In genomic region chr4:186606593-186606992, GRCh38 we compare ENCODE assay signal across 21 cellular contexts. TPM values are rescaled to one million over a fixed set of nuclear protein-coding genes. Genes with fewer than 3 reads are reported as not detected.
DNase-seq lines count a peak whose midpoint lies in the region; ATAC-seq and TF ChIP-seq lines count a peak whose summit lies in the region.
"Had no signal": no experiment of that assay in that cellular context is flagged by ENCODE, and none has a peak within 500 bp of the region (broad histone marks: within the 10 kb centered on the region; RNA-seq: fewer than 3 reads in every experiment).

No MANE protein-coding gene starts in this region.

- in situ Hi-C loops in mammary epithelial cell (cut with MboI; ENCODE audit: low sequenced_read_pairs in 2 of 2) = no loop called here
- in situ Hi-C loops in KBM-7 (cut with MboI; ENCODE audit: low pct_unique_long_range_greater_than_20kb, low sequenced_read_pairs) = no loop called here

- no peaks in the 10 kb centered on the region for H4K20me1 ChIP-seq in mammary epithelial cell (ENCODE audit: insufficient read depth, low read length)

- CTCF ChIA-PET in A673 (lab: Charles Lee) = no interaction called here
- CTCF ChIA-PET in mammary epithelial cell (lab: Charles Lee; ENCODE audit: low non-redundant PET) = no interaction called here

- peaks cover 74% of the 10 kb centered on the region for H3K79me2 ChIP-seq in mammary epithelial cell (ENCODE audit: insufficient read depth, low read length)

- TF ChIP-seq CTCF in A673 (conservative IDR thresholded peaks at IDR 0.05; ENCODE audit: low read depth, low read length) (no peak), mammary epithelial cell (conservative IDR thresholded peaks at IDR 0.05 in 1 of 2, IDR thresholded peaks at IDR 0.05 in 1 of 2; ENCODE audit: extremely low read depth in 1 of 2, insufficient read depth in 1 of 2, low read depth in 1 of 2, low read length in 2 of 2) (no peak), dorsolateral prefrontal cortex (IDR thresholded peaks at IDR 0.05 in 54 of 56, conservative IDR thresholded peaks at IDR 0.05 in 2 of 56; ENCODE audit: low read depth in 1 of 56, partially characterized antibody in 56 of 56) (no peak)

- DNase-seq in A673 (ENCODE audit: low spot score) = peak; percentile 90
- peak; percentile 68 for DNase-seq in NCI-H226
- peak; percentile 77 for DNase-seq in mammary epithelial cell
- DNase-seq in kidney glomerular epithelial cell (lab: John Stamatoyannopoulos, UW) = peak; percentile 39
- DNase-seq in dorsolateral prefrontal cortex = no peak
- DNase-seq in KBM-7 = no peak
- DNase-seq: activated CD4-positive, alpha-beta T cell treated with anti-CD3 and anti-CD28 coated beads for 4 hours; activated naive CD4-positive, alpha-beta T cell treated with anti-CD3 and anti-CD28 coated beads, Interleukin-2, amount 10 ng/mL, durations not matched to agents 7 days and 5 days; CD4-positive, alpha-beta memory T cell; kidney; NCI-H2171; SIG-M5; small intestine; T-helper 9 cell had no signal

- H3K36me3 ChIP-seq in A673 (ENCODE audit: insufficient read depth, low read length, poor library complexity, severe bottlenecking) (peaks cover 63% of the 10 kb centered on the region), mammary epithelial cell (ENCODE audit: insufficient read depth, low read length) (peaks cover 70% of the 10 kb centered on the region)

- H3K4me3 ChIP-seq in A673 (ENCODE audit: low read depth, low read length, poor library complexity, severe bottlenecking) (no peak overlapping the region), mammary epithelial cell (replicated peaks in 1 of 3; ENCODE audit: insufficient read depth in 1 of 3, low read depth in 2 of 3, low read length in 3 of 3) (no peak overlapping the region), dorsolateral prefrontal cortex (no peak overlapping the region)
- H3K4me3 ChIP-seq: GM12878, GM23338 had no signal

- H2AFZ ChIP-seq in mammary epithelial cell (ENCODE audit: low read depth, low read length) = no peak overlapping the region
- H2AFZ ChIP-seq: GM23338 had no signal

- H3K9me3 ChIP-seq in A673 (ENCODE audit: low read depth, low read length, poor library complexity, severe bottlenecking) = no peaks in the 10 kb centered on the region
- no peaks in the 10 kb centered on the region for H3K9me3 ChIP-seq in mammary epithelial cell (replicated peaks; ENCODE audit: insufficient read depth, low read length)

- no peak overlapping the region for H3K9ac ChIP-seq in mammary epithelial cell (ENCODE audit: insufficient read depth, low read length)

- peak overlapping the region; percentile 15 for H3K4me2 ChIP-seq in mammary epithelial cell (ENCODE audit: insufficient read depth, low read depth, low read length)
- H3K4me2 ChIP-seq: GM23338 had no signal

- intact Hi-C loops in A673 (cut with micrococcal nuclease; ENCODE audit: unreplicated experiment) (no loop called here), mammary epithelial cell (cut with micrococcal nuclease) (no loop called here), dorsolateral prefrontal cortex (cut with DNase I) (no loop called here)

- ATAC-seq in GM21619 (IDR thresholded peaks at IDR 0.05; ENCODE audit: unreplicated experiment) (no peak), HG03342 (IDR thresholded peaks at IDR 0.05; ENCODE audit: unreplicated experiment) (no peak)
- ATAC-seq: GM12878; GM23338; stimulated activated effector memory CD8-positive, alpha-beta T cell treated with anti-CD3 and anti-CD28 coated beads, Interleukin-12 subunit alpha, Interleukin-12 subunit beta, amount 100 ng/mL, for 72 hours had no signal

- peaks cover 12% of the 10 kb centered on the region for H3K4me1 ChIP-seq in A673 (ENCODE audit: insufficient read depth, low read length, poor library complexity, severe bottlenecking)
- H3K4me1 ChIP-seq in mammary epithelial cell (ENCODE audit: insufficient read depth, low read length) = peaks cover 18% of the 10 kb centered on the region

- WGBS in mammary epithelial cell (ENCODE audit: low coverage, missing lambda C conversion rate) = 37% methylated on average over 6 of the region's 6 CpGs

- POLR2A ChIA-PET in A673 (lab: Charles Lee; ENCODE audit: low non-redundant PET) = interaction anchor here (0.6 kb wide), 1 partner anchor 45 kb away, joined by 4 read pairs; no protein-coding TSS in a partner anchor

- H3K27ac ChIP-seq in A673 (ENCODE audit: low read depth, low read length, poor library complexity, severe bottlenecking) = no peak overlapping the region
- H3K27ac ChIP-seq in mammary epithelial cell (ENCODE audit: insufficient read depth, low read depth, low read length) = no peak overlapping the region
- H3K27ac ChIP-seq in dorsolateral prefrontal cortex = no peak overlapping the region

- no peaks in the 10 kb centered on the region for H3K27me3 ChIP-seq in A673 (replicated peaks; ENCODE audit: insufficient read depth, low read depth, low read length, poor library complexity)
- no peaks in the 10 kb centered on the region for H3K27me3 ChIP-seq in mammary epithelial cell (ENCODE audit: insufficient read depth, low read length)
- no peaks in the 10 kb centered on the region for H3K27me3 ChIP-seq in dorsolateral prefrontal cortex

- BruUV-seq in A673 (replicated peaks; lab: Mats Ljungman, UMichigan) (no TSS peak), mammary epithelial cell (replicated peaks; lab: Mats Ljungman, UMichigan) (no TSS peak)

- dilution Hi-C loops in mammary epithelial cell (cut with HindIII; ENCODE audit: low sequenced_read_pairs) = no loop called here

RNA-seq across cellular contexts. Expression of gene MTNR1A, which starts 51.2 kb away (rescaled TPM):
- total RNA-seq in A673 (2021) (1.2 and 3.0 TPM in 2 replicates), mammary epithelial cell (under 1 TPM in 1 of 2 donors, not detected in 1; 0.67 TPM), dorsolateral prefrontal cortex (1 to 10 TPM in 7 of 120 experiments, under 1 TPM in 61, not detected in 52; 0.32 to 1.6 (median 0.60) TPM)
- polyA plus RNA-seq in mammary epithelial cell = 0.16 TPM
- polyA minus RNA-seq in mammary epithelial cell = not detected
- total RNA-seq: CD4-positive, alpha-beta memory T cell; GM12878; mononuclear cell; osteoblast had no signal
- polyA plus RNA-seq: CD4-positive, alpha-beta memory T cell had no signal

Comparison
In these comparisons a context has a peak if more than half of its experiments do, and no peak if none do; other contexts are left out.
1. DNase-seq: peak in A673 (single experiment), NCI-H226 (single experiment), mammary epithelial cell (single experiment) and kidney glomerular epithelial cell (single experiment); none in dorsolateral prefrontal cortex (0 of 10) and KBM-7 (single experiment).